11 cellular contexts compared by ENCODE assay signal in the genomic region with DNA sequence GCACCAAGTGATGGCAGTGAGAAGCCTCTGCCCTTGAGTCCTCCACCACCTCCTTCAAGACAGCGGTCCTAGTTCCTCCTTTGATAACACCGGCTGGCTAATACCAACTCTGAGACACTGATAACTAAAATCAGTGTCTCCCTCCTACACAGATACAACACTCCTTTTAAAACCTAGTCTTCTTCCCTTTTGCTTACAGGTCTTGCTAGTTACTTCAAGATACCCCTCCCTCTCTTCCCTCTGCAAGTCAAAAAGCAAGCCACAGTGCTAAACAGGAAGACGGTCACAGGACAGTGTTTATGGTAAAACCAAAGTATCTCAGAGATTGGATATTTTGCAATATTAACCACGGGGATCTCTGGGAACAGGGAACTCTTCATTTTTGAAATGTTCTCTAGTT. TPM values are rescaled to one million over a fixed set of nuclear protein-coding genes. Genes with fewer than 3 reads are reported as not detected.
DNase-seq lines count a peak whose midpoint lies in the region; ATAC-seq, FAIRE-seq and TF ChIP-seq lines count a peak whose summit lies in the region.
"Had no signal": no experiment of that assay in that cellular context is flagged by ENCODE, and none has a peak within 500 bp of the region (broad histone marks: within the 10 kb centered on the region; RNA-seq: fewer than 3 reads in every experiment).

No MANE protein-coding gene starts in this region.

- H3K9me3 Mint-ChIP-seq in natural killer cell treated with Interleukin-12 subunit alpha and Interleukin-12 subunit beta and Interleukin-15 and Interleukin-18, amount 100 ng/mL, for 72 hours, result no peaks in the 10 kb centered on the region

- CTCF ChIA-PET in K562 (lab: Yijun Ruan, JAX; ENCODE audit: low intra/inter-chr PET ratio), result no interaction called here

- H3K36me3 ChIP-seq in K562 (ENCODE audit: control insufficient read depth, insufficient read depth, low read length) (no peaks in the 10 kb centered on the region), thyroid gland (peaks cover 12% of the 10 kb centered on the region in 2 donors)

- POLR2A ChIA-PET in K562 (lab: Yijun Ruan, JAX), result no interaction called here

- H3K27me3 ChIP-seq in K562 (ENCODE audit: control insufficient read depth in 2 of 2, insufficient read depth in 2 of 2, low read length in 2 of 2) (peaks cover 30 to 74% of the 10 kb centered on the region in 2 experiments), thyroid gland (no peaks in the 10 kb centered on the region)

- H3K36me3 Mint-ChIP-seq in natural killer cell treated with Interleukin-12 subunit alpha and Interleukin-12 subunit beta and Interleukin-15 and Interleukin-18, amount 100 ng/mL, for 72 hours, result no peaks in the 10 kb centered on the region

- no peak for ATAC-seq in K562
- ATAC-seq in natural killer cell treated with Interleukin-12 subunit alpha and Interleukin-12 subunit beta and Interleukin-15 and Interleukin-18, amount 100 ng/mL, for 72 hours, result no peak
- ATAC-seq in HG03135 (IDR thresholded peaks at IDR 0.05; ENCODE audit: unreplicated experiment), result no peak

- no peak overlapping the region for H3K9ac ChIP-seq in K562 (ENCODE audit: insufficient read depth in 1 of 2, low read depth in 2 of 2, low read length in 2 of 2)

- no peak for TF ChIP-seq EP300 in K562 (IDR thresholded peaks at IDR 0.05; ENCODE audit: low read length)

- TF ChIP-seq RAD21 in K562 (CRISPR knock-in tag; conservative IDR thresholded peaks at IDR 0.05 in 1 of 2, IDR thresholded peaks at IDR 0.05 in 1 of 2), result no peak

- DNase-seq in CD1c-positive myeloid dendritic cell (ENCODE audit: extremely low spot score), result peak; percentile 69
- peak; percentile 48 to 69 for DNase-seq in Kasumi-1 (lab: John Stamatoyannopoulos, UW)
- DNase-seq in K562 (ENCODE audit: extremely low read depth in 1 of 4, low spot score in 3 of 4), result no peak
- DNase-seq in natural killer cell treated with Interleukin-12 subunit alpha and Interleukin-12 subunit beta and Interleukin-15 and Interleukin-18, amount 100 ng/mL, for 72 hours (ENCODE audit: low spot score), result no peak
- DNase-seq in stimulated activated CD4-positive, alpha-beta T cell treated with anti-CD3 and anti-CD28 coated beads, Interleukin-4, amount 100 ng/mL, for 4 hours, result no peak
- no peak for DNase-seq in NCI-H82 treated with DMSO at 0.1 percent for 48 hours (lab: John Stamatoyannopoulos, UW; ENCODE audit: unreplicated experiment)
- DNase-seq in thyroid gland, result no peak
- DNase-seq: activated gamma-delta T cell had no signal

- no peak for TF ChIP-seq POLR2A in K562 (conservative IDR thresholded peaks at IDR 0.05)
- TF ChIP-seq POLR2A in thyroid gland (IDR thresholded peaks at IDR 0.05), result no peak

- no peak overlapping the region for H3K4me3 ChIP-seq in K562
- H3K4me3 ChIP-seq in thyroid gland (replicated peaks in 1 of 3), result no peak overlapping the region

- in situ Hi-C loops in K562 (cut with MboI), result no loop called here

- H4K20me1 ChIP-seq in K562 (replicated peaks; ENCODE audit: control insufficient read depth, insufficient read depth, low read length), result no peaks in the 10 kb centered on the region

- H3K9me3 ChIP-seq in K562 (replicated peaks; ENCODE audit: control insufficient read depth, insufficient read depth, low read depth, low read length) (no peaks in the 10 kb centered on the region), thyroid gland (no peaks in the 10 kb centered on the region)

- no peaks in the 10 kb centered on the region for H3K27me3 Mint-ChIP-seq in natural killer cell treated with Interleukin-12 subunit alpha and Interleukin-12 subunit beta and Interleukin-15 and Interleukin-18, amount 100 ng/mL, for 72 hours

- H3K9me1 ChIP-seq in K562 (ENCODE audit: control insufficient read depth, insufficient read depth, low read length), result no peaks in the 10 kb centered on the region

- H3K27ac Mint-ChIP-seq in natural killer cell treated with Interleukin-12 subunit alpha and Interleukin-12 subunit beta and Interleukin-15 and Interleukin-18, amount 100 ng/mL, for 72 hours, result peak overlapping the region; percentile 11 to 33

- H3K4me3 Mint-ChIP-seq in natural killer cell treated with Interleukin-12 subunit alpha and Interleukin-12 subunit beta and Interleukin-15 and Interleukin-18, amount 100 ng/mL, for 72 hours, result peak overlapping the region; percentile 56

- intact Hi-C loops in K562 (cut with micrococcal nuclease), result no loop called here
- intact Hi-C loops in thyroid gland (cut with DNase I), result no loop called here

- BruUV-seq in K562 (replicated peaks; lab: Mats Ljungman, UMichigan), result no TSS peak

- 3% methylated on average over 4 of the region's 4 CpGs for WGBS in K562 (ENCODE audit: insufficient coverage, low coverage, missing lambda C conversion rate)
- 73 to 81% methylated on average over 4 of the region's 4 CpGs for WGBS in thyroid gland, 2 donors

- H2AFZ ChIP-seq in K562 (ENCODE audit: low read depth, low read length), result no peak overlapping the region

- no peak overlapping the region for H3K4me2 ChIP-seq in K562 (ENCODE audit: insufficient read depth, low read length)

- peaks cover 38 to 42% of the 10 kb centered on the region in 2 donors for H3K4me1 Mint-ChIP-seq in natural killer cell treated with Interleukin-12 subunit alpha and Interleukin-12 subunit beta and Interleukin-15 and Interleukin-18, amount 100 ng/mL, for 72 hours (ENCODE audit: low read depth in 2 of 2)

- no peak for FAIRE-seq in K562 (lab: Jason Lieb, UNC)
- FAIRE-seq: G401.6, HTR-8/SVneo had no signal

- H3K27ac ChIP-seq in K562 (ENCODE audit: extremely low read depth, low read depth, low read length), result no peak overlapping the region
- H3K27ac ChIP-seq in thyroid gland, result no peak overlapping the region

- TF ChIP-seq CTCF in K562 (IDR thresholded peaks at IDR 0.05 in 2 of 3, conservative IDR thresholded peaks at IDR 0.05 in 1 of 3; ENCODE audit: insufficient read depth in 2 of 3, low read depth in 1 of 3, low read length in 3 of 3) (no peak), thyroid gland (IDR thresholded peaks at IDR 0.05) (no peak)

- no peaks in the 10 kb centered on the region for H3K79me2 ChIP-seq in K562 (ENCODE audit: control insufficient read depth, insufficient read depth, low read length)

- H3K4me1 ChIP-seq in K562 (replicated peaks in 1 of 2; ENCODE audit: control insufficient read depth in 2 of 2, insufficient read depth in 2 of 2, low read length in 2 of 2) (peaks cover 0 to 10% of the 10 kb centered on the region in 2 experiments; a peak in 3 of 5 replicates), thyroid gland (peaks cover 0 to 34% of the 10 kb centered on the region in 2 donors)

TF ChIP-seq in K562, 482 proteins besides CTCF, POLR2A, EP300 and RAD21 (continues in another document):
- 0 out of 2 replicates have a peak, but pooled peaks have one; percentile 10 for TF ChIP-seq CBFA2T3 (IDR thresholded peaks at IDR 0.05)
- TF ChIP-seq, protein P1, sequence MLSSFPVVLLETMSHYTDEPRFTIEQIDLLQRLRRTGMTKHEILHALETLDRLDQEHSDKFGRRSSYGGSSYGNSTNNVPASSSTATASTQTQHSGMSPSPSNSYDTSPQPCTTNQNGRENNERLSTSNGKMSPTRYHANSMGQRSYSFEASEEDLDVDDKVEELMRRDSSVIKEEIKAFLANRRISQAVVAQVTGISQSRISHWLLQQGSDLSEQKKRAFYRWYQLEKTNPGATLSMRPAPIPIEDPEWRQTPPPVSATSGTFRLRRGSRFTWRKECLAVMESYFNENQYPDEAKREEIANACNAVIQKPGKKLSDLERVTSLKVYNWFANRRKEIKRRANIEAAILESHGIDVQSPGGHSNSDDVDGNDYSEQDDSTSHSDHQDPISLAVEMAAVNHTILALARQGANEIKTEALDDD (IDR thresholded peaks at IDR 0.05), result peak; percentile 52; the same call in 1 of the 2 replicates
- TF ChIP-seq KDM1A (IDR thresholded peaks at IDR 0.05), result peak; percentile 43 to 57; a peak in 2 of 4 replicates
- TF ChIP-seq RCOR1 (IDR thresholded peaks at IDR 0.05; ENCODE audit: borderline replicate concordance in 1 of 2, low read depth in 2 of 2, low read length in 2 of 2), result peak; percentile 44 to 89; a peak in 2 of 4 replicates

RNA-seq across cellular contexts. Expression of gene AKR1B1, which starts 4.6 kb away (rescaled TPM):
- 4.1 and 5.7 TPM in 2 replicates for total RNA-seq in K562 (2011; cell fraction: chromatin; rRNA removed; ENCODE audit: low replicate concordance)
- 3.2 and 4.9 TPM in 2 replicates for total RNA-seq in K562 (2011; cell fraction: nucleolus; rRNA removed)
- 3.5 and 3.8 TPM in 2 replicates for total RNA-seq in K562 (2011; cell fraction: nucleoplasm; rRNA removed)
- total RNA-seq in K562 (2014; rRNA removed) (2.0 and 2.2 TPM in 2 replicates), K562 (2014; rRNA removed; fragmentation: Illumina TruSeq; extraction: Trizol) (3.7 and 4.5 TPM in 2 replicates), K562 (2015; rRNA removed; fragmentation: Illumina TruSeq; extraction: Trizol) (3.1 and 3.5 TPM in 2 replicates), K562 (2021) (6.3 TPM in 2 replicates), thyroid gland (100 to 1,000 TPM in 1 of 4 donors, 10 to 100 TPM in 3; 39.4 to 103 (median 63.0) TPM)
- polyA plus RNA-seq in K562 (2011; rRNA removed) (1.3 and 10.6 TPM in 2 replicates), K562 (2014; fragmentation: Illumina TruSeq; extraction: Trizol) (5.6 and 7.1 TPM in 2 replicates), K562 (2014; fragmentation: Nextera tagmentation; extraction: Ambion mirVana) (1 to 10 TPM; 6.2 to 7.2 TPM), K562 (2014; rRNA removed) (5.3 and 7.0 TPM in 2 replicates)
- 1.4 and 8.7 TPM in 2 replicates for polyA plus RNA-seq in K562 (2011; cell fraction: cytosol; rRNA removed)
- 1.5 and 9.6 TPM in 2 replicates for polyA plus RNA-seq in K562 (2011; cell fraction: nucleus; rRNA removed)
- polyA plus RNA-seq in K562 (2012), result 6.4 and 8.4 TPM in 2 replicates
- polyA minus RNA-seq in K562 (2011; rRNA and poly(A)+ RNA removed), result 0.48 and 2.9 TPM in 2 replicates
- polyA minus RNA-seq in K562 (2011; cell fraction: cytosol; rRNA and poly(A)+ RNA removed), result 3.5 and 6.0 TPM in 2 replicates
- polyA minus RNA-seq in K562 (2011; cell fraction: nucleus; rRNA and poly(A)+ RNA removed), result 0.89 and 2.3 TPM in 2 replicates
- total RNA-seq in natural killer cell treated with Interleukin-12 subunit alpha and Interleukin-12 subunit beta and Interleukin-15 and Interleukin-18, amount 100 ng/mL, for 72 hours, result 100 to 1,000 TPM; 102 to 115 TPM

Comparison
In these comparisons a context has a peak if more than half of its experiments do, and no peak if none do; other contexts are left out.
1. DNase-seq: peak in CD1c-positive myeloid dendritic cell (single experiment) and Kasumi-1 (2 of 2); none in K562 (0 of 4), natural killer cell treated with Interleukin-12 subunit alpha and Interleukin-12 subunit beta and Interleukin-15 and Interleukin-18, amount 100 ng/mL, for 72 hours (single experiment), stimulated activated CD4-positive, alpha-beta T cell treated with anti-CD3 and anti-CD28 coated beads, Interleukin-4, amount 100 ng/mL, for 4 hours (0 of 2), NCI-H82 treated with DMSO at 0.1 percent for 48 hours (single experiment) and thyroid gland (0 of 2).
2. RNA of gene AKR1B1, which starts 4.6 kb away (total RNA-seq): 102 to 115 TPM in natural killer cell treated with Interleukin-12 subunit alpha and Interleukin-12 subunit beta and Interleukin-15 and Interleukin-18, amount 100 ng/mL, for 72 hours and 39.4 to 103 TPM in thyroid gland; 2.0 to 6.3 TPM in K562; every median in the first group is over 4 times any median in the second.